ENCODE assay signal across 24 cellular contexts in the genomic region with DNA sequence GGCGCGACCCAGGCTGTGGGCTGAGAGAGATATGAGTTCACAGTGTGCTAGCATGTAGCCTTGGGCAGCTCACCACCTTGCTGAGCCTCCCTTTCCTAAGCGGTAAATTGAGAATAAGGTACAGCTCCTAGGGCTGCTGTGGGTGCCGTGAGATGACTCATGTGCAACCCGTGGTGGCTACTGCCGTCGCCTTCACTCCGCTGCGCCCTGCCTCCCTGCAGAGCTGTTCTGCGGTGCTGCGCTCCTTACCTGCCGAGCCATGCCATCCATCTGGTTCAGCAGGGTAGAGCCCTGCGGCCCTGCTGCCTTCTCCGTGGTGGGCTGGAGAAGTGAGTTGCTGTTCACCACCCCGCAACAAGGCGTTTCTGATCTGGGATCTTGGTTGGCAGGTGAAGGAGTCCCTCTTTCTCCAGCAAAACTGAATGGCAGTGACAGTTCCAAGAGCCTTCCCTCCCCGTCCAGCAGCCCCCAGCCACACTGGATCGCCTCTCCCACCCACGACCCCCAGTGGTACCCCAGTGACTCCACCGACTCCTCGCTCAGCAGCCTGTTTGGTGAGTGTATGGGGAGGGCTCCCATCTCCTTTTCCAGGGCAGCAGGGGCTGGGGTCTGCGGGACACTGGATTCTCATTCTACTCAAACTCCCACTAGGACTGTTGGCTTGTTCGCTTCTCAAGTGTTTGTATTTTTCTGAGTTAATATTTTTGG.
"Had no signal": no experiment of that assay in that cellular context is flagged by ENCODE, and none has a peak within 500 bp of the region (broad histone marks: within the 10 kb centered on the region; RNA-seq: fewer than 3 reads in every experiment).

No MANE protein-coding gene starts in this region.

- H3K4me1 ChIP-seq: colonic mucosa, esophagus muscularis mucosa, foreskin keratinocyte, gastroesophageal sphincter, heart left ventricle, left ventricle myocardium inferior, lower lobe of right lung had no signal

- H2AFZ ChIP-seq: hepatocyte had no signal

- H3K27ac ChIP-seq: colonic mucosa, esophagus muscularis mucosa, foreskin keratinocyte, gastroesophageal sphincter, heart left ventricle, hepatocyte, left ventricle myocardium inferior, lower lobe of right lung had no signal

- FAIRE-seq: endometrium, endothelial cell of umbilical vein, frontal cortex, keratinocyte had no signal

- H3K79me2 ChIP-seq: hepatocyte had no signal

- ATAC-seq: effector memory CD8-positive, alpha-beta T cell; foreskin keratinocyte; gastroesophageal sphincter; heart left ventricle; left colon; left lobe of liver; lower lobe of right lung; mucosa of descending colon had no signal

- H3K4me2 ChIP-seq: hepatocyte had no signal

- DNase-seq: colonic mucosa; cortex of kidney; effector CD8-positive, alpha-beta T cell; effector memory CD8-positive, alpha-beta T cell; endodermal cell; foreskin keratinocyte; hypothalamus; immature natural killer cell; kidney glomerular epithelial cell; left colon; left ventricle myocardium inferior; lower lobe of right lung; mesenchymal stem cell; naive B cell had no signal

- H3K4me3 ChIP-seq: colonic mucosa, esophagus muscularis mucosa, gastroesophageal sphincter, heart left ventricle, hepatocyte, left ventricle myocardium inferior, lower lobe of right lung, mucosa of descending colon had no signal

- H3K9me3 ChIP-seq: colonic mucosa, esophagus muscularis mucosa, gastroesophageal sphincter, heart left ventricle, left ventricle myocardium inferior, lower lobe of right lung, mucosa of descending colon had no signal

- H3K27me3 ChIP-seq: colonic mucosa, esophagus muscularis mucosa, foreskin keratinocyte, gastroesophageal sphincter, heart left ventricle, hepatocyte had no signal
